27 cellular contexts compared by ENCODE assay signal in genomic region chr18:54584065-54584464, GRCh38. TPM values are rescaled to one million over a fixed set of nuclear protein-coding genes. Genes with fewer than 3 reads are reported as not detected.
DNase-seq lines count a peak whose midpoint lies in the region; ATAC-seq, FAIRE-seq and TF ChIP-seq lines count a peak whose summit lies in the region.
"Had no signal": no experiment of that assay in that cellular context is flagged by ENCODE, and none has a peak within 500 bp of the region (broad histone marks: within the 10 kb centered on the region; RNA-seq: fewer than 3 reads in every experiment).

No MANE protein-coding gene starts in this region.

- ATAC-seq in WTC11: no peak
- no peak for ATAC-seq in GM18861 (IDR thresholded peaks at IDR 0.05; ENCODE audit: unreplicated experiment)
- ATAC-seq in GM18873 (IDR thresholded peaks at IDR 0.05; ENCODE audit: low FRiP score, unreplicated experiment): no peak
- ATAC-seq: A549, GM23338, HCT116 had no signal

- no peaks in the 10 kb centered on the region for H3K27me3 ChIP-seq in small intestine (ENCODE audit: control insufficient read depth in 2 of 2, insufficient read depth in 2 of 2, low read length in 2 of 2)
- H3K27me3 ChIP-seq: BE2C; BLaER1 treated with 17β-estradiol and CSF1 and Interleukin-3, amounts not matched to agents 10 nM and 100 nM had no signal

- WGBS in small intestine, 3 donors: 55 to 69% (median 57%) methylated on average over 1 of the region's 1 CpG

- no peaks in the 10 kb centered on the region for H3K36me3 Mint-ChIP-seq in WTC11
- H3K36me3 Mint-ChIP-seq: CD14-positive monocyte; CD8-positive, alpha-beta memory T cell had no signal

- CTCF ChIA-PET in WTC11 (lab: Charles Lee): no interaction called here

- no peak for DNase-seq in WTC11 (ENCODE audit: low spot score)
- no peak for DNase-seq in frontal cortex (ENCODE audit: low spot score in 2 of 2)
- no peak for DNase-seq in small intestine
- no peak for DNase-seq in HuH-7.5 (ENCODE audit: low spot score)
- DNase-seq: ACHN; AML-193; BE2C; CD4-positive, alpha-beta T cell; CD8-positive, alpha-beta memory T cell; DMS 273 treated with DMSO at 0.1 percent for 48 hours; DMS79; EL; GF-D8; H9 had no signal

- peak; percentile 90 for FAIRE-seq in A204.1 (lab: Jason Lieb, UNC)
- FAIRE-seq in frontal cortex (lab: Jason Lieb, UNC): peak; percentile 74
- peak; percentile 76 for FAIRE-seq in small intestine (lab: Jason Lieb, UNC)
- FAIRE-seq: A549, GM12891, GM18507, GM19239 had no signal

- H3K4me3 ChIP-seq in small intestine (ENCODE audit: low read depth in 1 of 2, low read length in 2 of 2): no peak overlapping the region
- H3K4me3 ChIP-seq: A549; BLaER1 treated with 17β-estradiol and CSF1 and Interleukin-3, amounts not matched to agents 10 nM and 100 nM; GM23338 had no signal

- H3K4me1 ChIP-seq in small intestine (ENCODE audit: control insufficient read depth in 2 of 2, insufficient read depth in 1 of 2, low read depth in 1 of 2, low read length in 1 of 2): no peaks in the 10 kb centered on the region
- H3K4me1 ChIP-seq: A549; BE2C; BLaER1 treated with 17β-estradiol and CSF1 and Interleukin-3, amounts not matched to agents 10 nM and 100 nM had no signal

- H3K27ac ChIP-seq in small intestine (ENCODE audit: low read depth in 1 of 2, low read length in 1 of 2): no peak overlapping the region
- H3K27ac ChIP-seq: 22Rv1; A549; BLaER1 treated with 17β-estradiol and CSF1 and Interleukin-3, amounts not matched to agents 10 nM and 100 nM had no signal

- no peaks in the 10 kb centered on the region for H3K27me3 Mint-ChIP-seq in WTC11 (ENCODE audit: low read depth)

- H3K9me3 Mint-ChIP-seq in WTC11: no peaks in the 10 kb centered on the region
- H3K9me3 Mint-ChIP-seq: CD14-positive monocyte; CD4-positive, alpha-beta T cell; CD8-positive, alpha-beta memory T cell; GM23338; H9 had no signal

- no peaks in the 10 kb centered on the region for H3K9me3 ChIP-seq in small intestine (ENCODE audit: control insufficient read depth, low read depth)
- H3K9me3 ChIP-seq: A549; BE2C; BLaER1 treated with 17β-estradiol and CSF1 and Interleukin-3, amounts not matched to agents 10 nM and 100 nM had no signal

- POLR2A ChIA-PET in WTC11 (lab: Charles Lee): no interaction called here

- no peak overlapping the region for H3K27ac Mint-ChIP-seq in WTC11
- H3K27ac Mint-ChIP-seq: CD14-positive monocyte; CD4-positive, alpha-beta T cell; CD8-positive, alpha-beta memory T cell; GM23338 had no signal

- peaks cover 8% of the 10 kb centered on the region for H3K4me1 Mint-ChIP-seq in WTC11
- H3K4me1 Mint-ChIP-seq: CD14-positive monocyte; CD8-positive, alpha-beta memory T cell had no signal

- no peaks in the 10 kb centered on the region for H3K36me3 ChIP-seq in small intestine (ENCODE audit: control insufficient read depth in 2 of 2, insufficient read depth in 2 of 2, low read length in 2 of 2)
- H3K36me3 ChIP-seq: BE2C; BLaER1 treated with 17β-estradiol and CSF1 and Interleukin-3, amounts not matched to agents 10 nM and 100 nM had no signal

- no peak overlapping the region for H3K4me3 Mint-ChIP-seq in WTC11
- H3K4me3 Mint-ChIP-seq: CD14-positive monocyte; CD4-positive, alpha-beta T cell; CD8-positive, alpha-beta memory T cell; GM23338; H9 had no signal

- TF ChIP-seq CTCF in WTC11 (IDR thresholded peaks at IDR 0.05): no peak

TF ChIP-seq in WTC11, 78 proteins besides CTCF, POLR2A, EP300 and RAD21:
- TF ChIP-seq ZMAT4 (CRISPR knock-in tag; IDR thresholded peaks at IDR 0.05) (no peak), HMGA2 (CRISPR knock-in tag; IDR thresholded peaks at IDR 0.05) (peak; percentile 90)

RNA-seq across cellular contexts. Expression of gene DYNAP, which starts 7.0 kb away (rescaled TPM):
- total RNA-seq in WTC11 (2021) (0.46 to 0.94 TPM (median 0.50 TPM) in 3 replicates), frontal cortex (not detected)
- not detected for polyA plus RNA-seq in small intestine
- total RNA-seq: CD4-positive, alpha-beta T cell; CD8-positive, alpha-beta memory T cell; H4 had no signal
- polyA plus RNA-seq: A549; CD14-positive monocyte; CD8-positive, alpha-beta memory T cell had no signal
